ENCODE assay signal across 19 cellular contexts in genomic region chr1:155160128-155160527, GRCh38. TPM values are rescaled to one million over a fixed set of nuclear protein-coding genes. Genes with fewer than 3 reads are reported as not detected.
DNase-seq lines count a peak whose midpoint lies in the region; TF ChIP-seq lines count a peak whose summit lies in the region.
"Had no signal": no experiment of that assay in that cellular context is flagged by ENCODE, and none has a peak within 500 bp of the region (broad histone marks: within the 10 kb centered on the region; RNA-seq: fewer than 3 reads in every experiment).

No MANE protein-coding gene starts in this region.

- H3K9me3 Mint-ChIP-seq in nephron progenitor cell: peaks cover 10% of the 10 kb centered on the region
- H3K9me3 Mint-ChIP-seq: HFFc6 had no signal

- intact Hi-C loops in dorsolateral prefrontal cortex (cut with DNase I): loop anchor here in 1 of 2 donors (10.0 kb wide), 1 partner anchor 595 kb away; the partner anchor contains the start of gene CHRNB2

- no peak overlapping the region for H3K4me3 Mint-ChIP-seq in nephron progenitor cell
- H3K4me3 Mint-ChIP-seq: HFFc6 had no signal

- no peak overlapping the region for H3K4me3 ChIP-seq in dorsolateral prefrontal cortex
- H3K4me3 ChIP-seq: MG63, Peyer's patch had no signal

- H3K27me3 ChIP-seq in dorsolateral prefrontal cortex: no peaks in the 10 kb centered on the region
- H3K27me3 ChIP-seq: Peyer's patch had no signal

- peak overlapping the region; percentile 13 for H3K27ac Mint-ChIP-seq in nephron progenitor cell
- H3K27ac Mint-ChIP-seq: HFFc6 had no signal

- H3K27me3 Mint-ChIP-seq in nephron progenitor cell (ENCODE audit: low read depth, poor library complexity): peaks cover 9% of the 10 kb centered on the region

- DNase-seq in SIG-M5 treated with dmso at 0.1 percent for 504 hours (lab: John Stamatoyannopoulos, UW; ENCODE audit: unreplicated experiment) (peak; percentile 39), SIG-M5 (lab: John Stamatoyannopoulos, UW) (no peak), NCI-H1694 treated with DMSO at 0.1 percent for 48 hours (lab: John Stamatoyannopoulos, UW) (peak; percentile 20), nephron progenitor cell (no peak), dorsolateral prefrontal cortex (no peak), NCI-H2107 (lab: John Stamatoyannopoulos, UW) (no peak)
- DNase-seq in stimulated activated CD4-positive, alpha-beta T cell treated with anti-CD3 and anti-CD28 coated beads, Interleukin-2, amount 100 ng/mL, for 48 hours: no peak
- DNase-seq: DMS79, HFFc6, MG63, NCI-H1105, NCI-H146, NCI-H2081, NCI-H446, NCI-H526, Peyer's patch, SW 1271 had no signal

- TF ChIP-seq CTCF in nephron progenitor cell (IDR thresholded peaks at IDR 0.05) (no peak), dorsolateral prefrontal cortex (IDR thresholded peaks at IDR 0.05 in 54 of 56, conservative IDR thresholded peaks at IDR 0.05 in 2 of 56; ENCODE audit: low read depth in 1 of 56, partially characterized antibody in 56 of 56) (no peak)

- no peaks in the 10 kb centered on the region for H3K4me1 Mint-ChIP-seq in nephron progenitor cell

- H3K36me3 Mint-ChIP-seq in nephron progenitor cell (ENCODE audit: low read depth): no peaks in the 10 kb centered on the region

- H3K27ac ChIP-seq in dorsolateral prefrontal cortex: no peak overlapping the region
- H3K27ac ChIP-seq: C4-2B, Peyer's patch had no signal

RNA-seq across cellular contexts. Expression of gene KRTCAP2, which starts 13.0 kb away (rescaled TPM):
- 100 to 1,000 TPM in 14 of 120 experiments, 10 to 100 TPM in 106; 49.0 to 130 (median 82.4) TPM for total RNA-seq in dorsolateral prefrontal cortex

RNA-seq across cellular contexts. Expression of gene TRIM46, which starts 13.5 kb away (rescaled TPM):
- 10 to 100 TPM; 10.2 to 31.0 (median 19.3) TPM for total RNA-seq in dorsolateral prefrontal cortex
- total RNA-seq: Peyer's patch had no signal

RNA-seq across cellular contexts. Expression of gene DPM3, which starts 19.8 kb away (rescaled TPM):
- total RNA-seq in dorsolateral prefrontal cortex: 10 to 100 TPM; 28.0 to 77.8 (median 52.8) TPM

RNA-seq across cellular contexts. Expression of gene SLC50A1, which starts 24.5 kb away (rescaled TPM):
- total RNA-seq in dorsolateral prefrontal cortex: 10 to 100 TPM in 40 of 120 experiments, 1 to 10 TPM in 80; 4.8 to 17.0 (median 9.0) TPM

RNA-seq across cellular contexts. Expression of gene EFNA1, which starts 32.5 kb away (rescaled TPM):
- 100 to 1,000 TPM in 1 of 120 experiments, 10 to 100 TPM in 118, 1 to 10 TPM in 1; 8.7 to 144 (median 30.1) TPM for total RNA-seq in dorsolateral prefrontal cortex
- total RNA-seq: OCI-LY7 had no signal

Comparison
In these comparisons a context has a peak if more than half of its experiments do, and no peak if none do; other contexts are left out.
1. DNase-seq: peak in SIG-M5 treated with dmso at 0.1 percent for 504 hours (single experiment) and NCI-H1694 treated with DMSO at 0.1 percent for 48 hours (single experiment); none in SIG-M5 (single experiment), nephron progenitor cell (single experiment), dorsolateral prefrontal cortex (0 of 10), stimulated activated CD4-positive, alpha-beta T cell treated with anti-CD3 and anti-CD28 coated beads, Interleukin-2, amount 100 ng/mL, for 48 hours (0 of 2) and NCI-H2107 (single experiment).